In genomic region chr4:73222466-73223257, GRCh38 we compare ENCODE assay signal across 1 cellular context.
A peak's percentile ranks its signal among the peaks of the same experiment; 100 is the strongest.
TF ChIP-seq lines count a peak whose summit lies in the region.

No MANE protein-coding gene starts in this region.

TF ChIP-seq in K562, 482 proteins besides CTCF, POLR2A, EP300 and RAD21 (continued from another document and continues in another):
- TF ChIP-seq CEBPZ (IDR thresholded peaks at IDR 0.05; ENCODE audit: borderline replicate concordance, low read depth, low read length): no peak
- peak; percentile 88 to 99 for TF ChIP-seq FOXK2 (conservative IDR thresholded peaks at IDR 0.05 in 1 of 2, IDR thresholded peaks at IDR 0.05 in 1 of 2; ENCODE audit: low read depth in 2 of 2)
- peak; percentile 30; the same call in 1 of the 2 replicates for TF ChIP-seq STAT5A (IDR thresholded peaks at IDR 0.05; ENCODE audit: borderline replicate concordance, low read length)
- no peak for TF ChIP-seq ZNF316 (IDR thresholded peaks at IDR 0.05)
- 0 out of 2 replicates have a peak, but pooled peaks have one; percentile 20 for TF ChIP-seq KLF6 (CRISPR knock-in tag; IDR thresholded peaks at IDR 0.05; ENCODE audit: borderline replicate concordance)
- peak; percentile 88 for TF ChIP-seq BHLHE40 (IDR thresholded peaks at IDR 0.05; ENCODE audit: low read length)
- TF ChIP-seq ZNF644 (tag; IDR thresholded peaks at IDR 0.05; ENCODE audit: low read depth): 0 out of 2 replicates have a peak, but pooled peaks have one; percentile 72
- 0 out of 2 replicates have a peak, but pooled peaks have one; percentile 41 for TF ChIP-seq NFIC (IDR thresholded peaks at IDR 0.05)
- TF ChIP-seq GTF2F1 (IDR thresholded peaks at IDR 0.05; ENCODE audit: low read depth, low read length): peak; percentile 38; the same call in 1 of the 2 replicates
- TF ChIP-seq MNT (conservative IDR thresholded peaks at IDR 0.05): peak; percentile 41 to 72; a peak in 3 of 4 replicates
- no peak for TF ChIP-seq KLF1 (tag; IDR thresholded peaks at IDR 0.05)
- no peak; the same call in 1 of the 2 replicates for TF ChIP-seq ZFX (CRISPR knock-in tag; IDR thresholded peaks at IDR 0.05)
- TF ChIP-seq CREB1 (IDR thresholded peaks at IDR 0.05): peak; percentile 51; the same call in 1 of the 2 replicates
- TF ChIP-seq CREB1 (CRISPR knock-in tag; IDR thresholded peaks at IDR 0.05): 0 out of 2 replicates have a peak, but pooled peaks have one; percentile 39
- peak; percentile 57; the same call in 1 of the 2 replicates for TF ChIP-seq MAFK (IDR thresholded peaks at IDR 0.05; ENCODE audit: low read length)
- TF ChIP-seq JUN (IDR thresholded peaks at IDR 0.05; ENCODE audit: borderline replicate concordance, low read depth, low read length): peak; percentile 78
- no peak for TF ChIP-seq JUN (CRISPR knock-in tag; IDR thresholded peaks at IDR 0.05; ENCODE audit: borderline replicate concordance)
- TF ChIP-seq GATAD2A (IDR thresholded peaks at IDR 0.05): no peak
- no peak for TF ChIP-seq LCOR (CRISPR knock-in tag; IDR thresholded peaks at IDR 0.05)
- TF ChIP-seq BCL6 (CRISPR knock-in tag; IDR thresholded peaks at IDR 0.05): no peak
- TF ChIP-seq ELK1 (CRISPR knock-in tag; IDR thresholded peaks at IDR 0.05): no peak
- peak; percentile 96 for TF ChIP-seq TBP (optimal IDR thresholded peaks at IDR 0.05; ENCODE audit: low read depth, low read length)
- peak; percentile 43; the same call in 1 of the 2 replicates for TF ChIP-seq NCOR1 (IDR thresholded peaks at IDR 0.05)
- TF ChIP-seq ZNF707 (CRISPR knock-in tag; conservative IDR thresholded peaks at IDR 0.05): no peak
- no peak for TF ChIP-seq THRB (CRISPR knock-in tag; conservative IDR thresholded peaks at IDR 0.05)
- TF ChIP-seq KDM5B (IDR thresholded peaks at IDR 0.05; ENCODE audit: insufficient replicate concordance, low read depth, low read length): peak; percentile 92
- no peak for TF ChIP-seq SLC30A9 (CRISPR knock-in tag; IDR thresholded peaks at IDR 0.05)
- no peak for TF ChIP-seq PHB (CRISPR knock-in tag; IDR thresholded peaks at IDR 0.05)
- TF ChIP-seq TOE1 (IDR thresholded peaks at IDR 0.05; ENCODE audit: borderline replicate concordance): peak; percentile 88; the same call in 1 of the 2 replicates
- no peak for TF ChIP-seq TOE1 (CRISPR knock-in tag; IDR thresholded peaks at IDR 0.05; ENCODE audit: borderline replicate concordance, low read depth)
- TF ChIP-seq ATF6 (CRISPR knock-in tag; IDR thresholded peaks at IDR 0.05): no peak
- TF ChIP-seq ARID3A (IDR thresholded peaks at IDR 0.05; ENCODE audit: borderline replicate concordance, low read depth, low read length): peak; percentile 92
- TF ChIP-seq ZNF512 (tag; IDR thresholded peaks at IDR 0.05): no peak
- no peak for TF ChIP-seq DACH1 (IDR thresholded peaks at IDR 0.05; ENCODE audit: partially characterized antibody)
- TF ChIP-seq NFYB (IDR thresholded peaks at IDR 0.05; ENCODE audit: extremely low read depth, insufficient read length): no peak
- 0 out of 2 replicates have a peak, but pooled peaks have one; percentile 44 for TF ChIP-seq ZNF592 (IDR thresholded peaks at IDR 0.05)
- peak; percentile 79 for TF ChIP-seq MYC (IDR thresholded peaks at IDR 0.05; ENCODE audit: low read depth, low read length)
- no peak for TF ChIP-seq MYC (CRISPR knock-in tag; IDR thresholded peaks at IDR 0.05; ENCODE audit: borderline replicate concordance, low read depth)
- no peak for TF ChIP-seq MTA2 (IDR thresholded peaks at IDR 0.05; ENCODE audit: low read depth)
- TF ChIP-seq FOXJ2 (tag; IDR thresholded peaks at IDR 0.05): 0 out of 2 replicates have a peak, but pooled peaks have one; percentile 72
- TF ChIP-seq DMBX1 (CRISPR knock-in tag; IDR thresholded peaks at IDR 0.05; ENCODE audit: borderline replicate concordance): no peak
- no peak for TF ChIP-seq MXD1 (CRISPR knock-in tag; IDR thresholded peaks at IDR 0.05; ENCODE audit: borderline replicate concordance, poor library complexity, severe bottlenecking)
- TF ChIP-seq E2F1 (CRISPR knock-in tag; IDR thresholded peaks at IDR 0.05): 0 out of 2 replicates have a peak, but pooled peaks have one; percentile 41
- TF ChIP-seq LEF1 (IDR thresholded peaks at IDR 0.05): peak; percentile 15; the same call in 1 of the 2 replicates
- TF ChIP-seq NR4A1 (CRISPR knock-in tag; IDR thresholded peaks at IDR 0.05): no peak
- TF ChIP-seq NR4A1 (tag; IDR thresholded peaks at IDR 0.05): no peak
